In the genomic region with DNA sequence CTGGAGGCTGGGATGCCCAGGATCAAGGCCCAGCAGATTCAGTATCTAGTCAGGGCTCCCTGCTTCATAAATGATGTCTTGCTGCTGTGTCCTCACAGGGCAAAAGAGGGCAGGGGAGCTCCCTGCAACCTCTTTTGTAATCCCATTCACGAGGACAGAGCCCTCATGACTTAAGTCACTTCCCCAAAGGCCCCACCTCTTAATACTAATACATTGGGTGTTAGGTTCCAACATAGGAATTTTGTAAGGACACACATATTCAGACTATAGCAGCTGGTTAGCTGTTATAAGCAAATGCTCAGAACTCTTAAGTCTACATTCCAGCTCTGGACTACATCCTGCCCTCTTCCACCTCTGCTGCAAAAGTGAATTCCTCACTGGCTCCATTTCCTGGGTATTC, we compare ENCODE assay signal across 10 cellular contexts.
DNase-seq lines count a peak whose midpoint lies in the region; ATAC-seq and TF ChIP-seq lines count a peak whose summit lies in the region.
"Had no signal": no experiment of that assay in that cellular context is flagged by ENCODE, and none has a peak within 500 bp of the region (broad histone marks: within the 10 kb centered on the region; RNA-seq: fewer than 3 reads in every experiment).

No MANE protein-coding gene starts in this region.

- H3K79me2 ChIP-seq in OCI-LY1 (ENCODE audit: insufficient read depth, low read length) (peaks cover 22% of the 10 kb centered on the region), neural progenitor cell (ENCODE audit: low read depth) (no peaks in the 10 kb centered on the region)

- H3K9me3 ChIP-seq in OCI-LY1 (ENCODE audit: low read length) (no peaks in the 10 kb centered on the region), neural progenitor cell (ENCODE audit: low read depth) (no peaks in the 10 kb centered on the region)
- H3K9me3 ChIP-seq: thyroid gland had no signal

- DNase-seq in medulla oblongata (ENCODE audit: extremely low spot score) (peak; percentile 63), neural progenitor cell (ENCODE audit: low spot score) (no peak), dedifferentiated amniotic fluid mesenchymal stem cell (ENCODE audit: extremely low spot score) (no peak)
- no peak for DNase-seq in activated CD4-positive, CD25-positive, alpha-beta regulatory T cell (lab: John Stamatoyannopoulos, UW)
- DNase-seq: thyroid gland had no signal

- no peak overlapping the region for H3K4me3 Mint-ChIP-seq in neural progenitor cell

- no peaks in the 10 kb centered on the region for H3K27me3 ChIP-seq in OCI-LY1 (ENCODE audit: insufficient read depth, low read length)
- H3K27me3 ChIP-seq in neural progenitor cell = no peaks in the 10 kb centered on the region
- H3K27me3 ChIP-seq: thyroid gland had no signal

- H3K27me3 Mint-ChIP-seq in neural progenitor cell (ENCODE audit: insufficient read depth, low read depth) = peaks cover 2% of the 10 kb centered on the region

- H3F3A ChIP-seq in OCI-LY1 (ENCODE audit: insufficient read depth, low read length) (no peaks in the 10 kb centered on the region), neural progenitor cell (ENCODE audit: low read depth) (peaks cover under 1% of the 10 kb centered on the region)

- peak; percentile 13 for ATAC-seq in GM18502 (IDR thresholded peaks at IDR 0.05; ENCODE audit: poor library complexity, unreplicated experiment)
- peak; percentile 10 for ATAC-seq in GM21526 (IDR thresholded peaks at IDR 0.05; ENCODE audit: low FRiP score, unreplicated experiment)
- ATAC-seq in HG03097 (IDR thresholded peaks at IDR 0.05; ENCODE audit: low FRiP score, unreplicated experiment) = no peak
- ATAC-seq: K562 had no signal

- no peaks in the 10 kb centered on the region for H3K9me3 Mint-ChIP-seq in neural progenitor cell

- H3K36me3 ChIP-seq in OCI-LY1 (ENCODE audit: insufficient read depth, low read length) = peaks cover 56% of the 10 kb centered on the region; the same call in 1 of the 2 replicates
- H3K36me3 ChIP-seq in neural progenitor cell = no peaks in the 10 kb centered on the region
- H3K36me3 ChIP-seq: thyroid gland had no signal

- H2AFZ ChIP-seq in OCI-LY1 (ENCODE audit: low read length) (no peak overlapping the region), neural progenitor cell (replicated peaks) (no peak overlapping the region)

- H3K4me1 ChIP-seq in OCI-LY1 (ENCODE audit: insufficient read depth, low read length, severe bottlenecking) (peaks cover 92% of the 10 kb centered on the region), neural progenitor cell (no peaks in the 10 kb centered on the region)
- H3K4me1 ChIP-seq: thyroid gland had no signal

- H4K20me1 ChIP-seq in OCI-LY1 (ENCODE audit: insufficient read depth, low read length) = no peaks in the 10 kb centered on the region
- peaks cover 10% of the 10 kb centered on the region for H4K20me1 ChIP-seq in neural progenitor cell (ENCODE audit: low read depth)

- no peaks in the 10 kb centered on the region for H3K9me2 ChIP-seq in OCI-LY1 (ENCODE audit: low read depth, low read length)

- H3K4me1 Mint-ChIP-seq in neural progenitor cell = peaks cover 3% of the 10 kb centered on the region

- H3K4me3 ChIP-seq in OCI-LY1 (ENCODE audit: low read depth, low read length, poor library complexity, severe bottlenecking) (no peak overlapping the region), neural progenitor cell (no peak overlapping the region)
- H3K4me3 ChIP-seq: K562, thyroid gland had no signal

- H3K27ac Mint-ChIP-seq in neural progenitor cell = no peak overlapping the region

- H3K36me3 Mint-ChIP-seq in neural progenitor cell = peaks cover 9% of the 10 kb centered on the region

- no peak overlapping the region for H3K4me2 ChIP-seq in OCI-LY1 (ENCODE audit: low read length)
- no peak overlapping the region for H3K4me2 ChIP-seq in neural progenitor cell

- H3K27ac ChIP-seq in OCI-LY1 (ENCODE audit: low read depth, low read length, poor library complexity, severe bottlenecking) (peak overlapping the region; percentile 46), neural progenitor cell (no peak overlapping the region)
- H3K27ac ChIP-seq: thyroid gland had no signal

- TF ChIP-seq CTCF in OCI-LY1 (IDR thresholded peaks at IDR 0.05; ENCODE audit: low read length) (no peak), neural progenitor cell (IDR thresholded peaks at IDR 0.05) (no peak)

- H3K9ac ChIP-seq in OCI-LY1 (ENCODE audit: low read length) (no peak overlapping the region; the same call in 1 of the 2 replicates), neural progenitor cell (no peak overlapping the region)
